Comparison of ENCODE assay signal across 28 cellular contexts in the genomic region with DNA sequence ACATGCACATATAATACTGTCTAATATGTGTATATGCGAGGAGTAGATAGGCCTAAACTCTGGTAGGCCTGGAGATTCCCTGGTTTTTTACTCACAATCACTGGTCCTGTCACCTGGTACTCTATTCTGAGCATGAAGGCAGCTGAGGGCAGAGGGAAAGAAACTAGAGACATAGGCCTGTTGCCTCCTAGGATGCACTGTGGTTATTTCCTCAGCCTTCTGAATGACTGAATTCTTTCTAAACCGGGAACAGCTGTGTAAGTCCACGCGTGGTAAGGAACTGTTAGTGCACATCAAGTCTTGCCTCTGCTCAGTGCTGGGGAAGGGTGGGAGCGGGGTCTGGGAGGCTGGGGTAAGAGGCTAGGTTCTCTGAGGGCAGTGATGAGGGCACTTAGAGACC. TPM values are rescaled to one million over a fixed set of nuclear protein-coding genes. Genes with fewer than 3 reads are reported as not detected.
"Had no signal": no experiment of that assay in that cellular context is flagged by ENCODE, and none has a peak within 500 bp of the region (broad histone marks: within the 10 kb centered on the region; RNA-seq: fewer than 3 reads in every experiment).

No MANE protein-coding gene starts in this region.

- H3K9me3 ChIP-seq: esophagus muscularis mucosa, gastrocnemius medialis, heart left ventricle had no signal

- H3K27ac ChIP-seq: brain microvascular endothelial cell, esophagus muscularis mucosa, foreskin keratinocyte, gastrocnemius medialis, heart left ventricle, WERI-Rb-1 had no signal

- H3K36me3 ChIP-seq: brain microvascular endothelial cell, esophagus muscularis mucosa, gastrocnemius medialis, heart left ventricle, WERI-Rb-1 had no signal

- DNase-seq: activated B cell treated with CpG ODN at 0.5 μM for 24 hours; activated CD4-positive, alpha-beta memory T cell treated with anti-CD3 and anti-CD28 coated beads, Interleukin-2, amount 10 ng/mL, durations not matched to agents 7 days and 5 days; activated CD4-positive, alpha-beta T cell treated with anti-CD3 and anti-CD28 coated beads for 36 hours; activated CD4-positive, alpha-beta T cell treated with anti-CD3 and anti-CD28 coated beads, Interleukin-2, amount 10 ng/mL, durations not matched to agents 7 days and 5 days; activated CD4-positive, alpha-beta T cell treated with anti-CD3 and anti-CD28 coated beads, Interleukin-2, amount 50 U/mL, for 4 hours; activated CD8-positive, alpha-beta memory T cell treated with anti-CD3 and anti-CD28 coated beads, Interleukin-2, amount 50 U/mL, for 48 hours; activated gamma-delta T cell; activated naive CD4-positive, alpha-beta T cell; activated naive CD4-positive, alpha-beta T cell treated with anti-CD3 and anti-CD28 coated beads, Interleukin-2, amount 10 ng/mL, durations not matched to agents 7 days and 5 days; activated naive CD8-positive, alpha-beta T cell treated with anti-CD3 and anti-CD28 coated beads, Interleukin-2, amount 10 ng/mL, durations not matched to agents 7 days and 5 days; activated T-cell treated with anti-CD3 and anti-CD28 coated beads for 4 hours; activated T-cell treated with anti-CD3 and anti-CD28 coated beads, Interleukin-2, amount 50 U/mL, for 24 hours; activated T-cell treated with anti-CD3 and anti-CD28 coated beads, Interleukin-2, amount 50 U/mL, for 72 hours; brain microvascular endothelial cell; cortex of kidney; dermis blood vessel endothelial cell; effector CD4-positive, alpha-beta T cell; effector memory CD8-positive, alpha-beta T cell; erythroblast; foreskin keratinocyte; gastrocnemius medialis; glutamatergic neuron; heart left ventricle; T-helper 1 cell; T-helper 17 cell; T1000; WERI-Rb-1 had no signal

- H3K4me1 ChIP-seq: foreskin keratinocyte had no signal

- H3K4me3 ChIP-seq: esophagus muscularis mucosa, gastrocnemius medialis, heart left ventricle had no signal

RNA-seq across cellular contexts. Expression of gene KAZALD1, which starts 7.7 kb away (rescaled TPM):
- total RNA-seq: activated naive CD8-positive, alpha-beta T cell treated with anti-CD3 and anti-CD28 coated beads, Interleukin-2, amount 10 ng/mL, durations not matched to agents 7 days and 5 days; T-helper 17 cell had no signal
